22 cellular contexts compared by ENCODE assay signal in genomic region chr9:121859646-121860045, GRCh38.
"Had no signal": no experiment of that assay in that cellular context is flagged by ENCODE, and none has a peak within 500 bp of the region (broad histone marks: within the 10 kb centered on the region; RNA-seq: fewer than 3 reads in every experiment).

No MANE protein-coding gene starts in this region.

- H3K9me3 ChIP-seq: esophagus squamous epithelium, gastroesophageal sphincter, psoas muscle, sigmoid colon, suprapubic skin, thyroid gland, uterus had no signal

- H3K27me3 ChIP-seq: dorsolateral prefrontal cortex, esophagus squamous epithelium, gastroesophageal sphincter, sigmoid colon, suprapubic skin, thyroid gland, uterus had no signal

- ATAC-seq: gastroesophageal sphincter; left cardiac atrium; naive thymus-derived CD4-positive, alpha-beta T cell; psoas muscle; stimulated activated naive CD8-positive, alpha-beta T cell treated with anti-CD3 and anti-CD28 coated beads, Interleukin-15, Interleukin-2, amounts not matched to agents 100 U/mL and 50 U/mL, for 24 hours had no signal

- H3K27ac ChIP-seq: epithelial cell of prostate, esophagus squamous epithelium, gastroesophageal sphincter, psoas muscle, sigmoid colon, skin epidermis, suprapubic skin, thyroid gland had no signal

- H3K4me1 ChIP-seq: esophagus squamous epithelium, gastroesophageal sphincter, suprapubic skin had no signal

- DNase-seq: cortex of kidney; dorsolateral prefrontal cortex; effector CD8-positive, alpha-beta T cell; esophagus squamous epithelium; foreskin fibroblast; immature natural killer cell; kidney; left cardiac atrium; mesendoderm; naive thymus-derived CD4-positive, alpha-beta T cell; nephron progenitor cell; psoas muscle; retina; sigmoid colon; stimulated activated CD4-positive, alpha-beta T cell treated with anti-CD3 and anti-CD28 coated beads, Interleukin-12 subunit alpha, Interleukin-12 subunit beta, amount 100 ng/mL, for 4 hours; stimulated activated naive CD8-positive, alpha-beta T cell treated with anti-CD3 and anti-CD28 coated beads, Interleukin-15, Interleukin-2, amounts not matched to agents 100 U/mL and 50 U/mL, for 24 hours; thyroid gland; uterus had no signal

- H3K4me3 ChIP-seq: dorsolateral prefrontal cortex, esophagus squamous epithelium, gastroesophageal sphincter, psoas muscle, sigmoid colon, skin epidermis, suprapubic skin, thyroid gland, uterus had no signal

- H3K36me3 ChIP-seq: esophagus squamous epithelium, suprapubic skin, thyroid gland, uterus had no signal
